10 cellular contexts compared by ENCODE assay signal in the genomic region with DNA sequence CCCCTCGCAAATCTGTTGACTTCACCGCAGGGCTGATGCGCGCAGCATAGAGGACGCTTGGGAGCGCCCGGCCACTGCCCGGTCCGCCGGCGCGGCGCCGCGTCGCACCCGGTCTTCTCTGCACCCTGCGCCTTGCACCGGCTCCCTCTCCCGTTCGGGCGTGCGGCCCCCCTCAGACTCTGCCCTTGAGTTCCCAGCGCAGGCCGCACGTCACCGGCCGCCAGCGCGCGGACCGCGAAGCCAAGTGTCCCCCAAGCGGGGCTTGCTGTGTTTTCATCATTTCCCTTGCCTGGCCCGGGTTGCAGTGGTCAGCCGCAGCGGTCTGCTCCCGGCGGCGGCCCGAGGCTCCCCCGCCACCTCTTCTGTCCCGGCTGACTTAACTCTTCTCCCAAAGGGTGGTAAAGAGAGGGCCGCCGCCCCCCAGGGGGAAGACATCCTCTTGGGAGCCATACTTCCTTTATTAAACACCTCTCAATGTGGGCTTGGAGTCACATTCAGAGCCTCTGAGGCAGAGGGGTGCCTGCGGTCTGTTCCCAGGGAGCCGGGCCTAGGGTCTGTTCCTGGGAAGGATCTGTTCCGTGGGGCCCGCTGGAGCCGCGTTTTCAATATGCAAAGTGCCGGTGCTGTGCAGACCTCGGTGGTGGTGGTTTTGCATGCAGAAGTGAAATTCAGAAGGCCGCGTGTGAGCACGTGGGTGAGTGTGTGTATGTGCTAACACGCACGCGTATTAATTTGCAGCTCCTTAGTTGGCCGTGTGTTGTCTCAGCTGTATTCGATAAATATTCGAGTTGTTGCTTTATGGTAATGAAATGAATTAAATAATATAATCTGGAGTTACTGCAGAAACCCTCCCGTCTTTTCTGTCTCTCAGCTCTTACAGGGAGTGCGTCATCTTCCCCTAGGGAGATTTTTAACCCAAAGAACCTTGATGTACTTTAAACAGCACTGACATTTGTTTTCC. TPM values are rescaled to one million over a fixed set of nuclear protein-coding genes. Genes with fewer than 3 reads are reported as not detected.
DNase-seq lines count a peak whose midpoint lies in the region; ATAC-seq and TF ChIP-seq lines count a peak whose summit lies in the region.
"Had no signal": no experiment of that assay in that cellular context is flagged by ENCODE, and none has a peak within 500 bp of the region (broad histone marks: within the 10 kb centered on the region; RNA-seq: fewer than 3 reads in every experiment).

No MANE protein-coding gene starts in this region.

- H3K9me3 Mint-ChIP-seq in nephron (peaks cover 3% of the 10 kb centered on the region), natural killer cell (no peaks in the 10 kb centered on the region)
- H3K9me3 Mint-ChIP-seq: activated naive CD8-positive, alpha-beta T cell treated with anti-CD3 and anti-CD28 coated beads, Interleukin-2, amount 10 ng/mL, durations not matched to agents 7 days and 5 days had no signal

- TF ChIP-seq CTCF in foreskin keratinocyte (conservative IDR thresholded peaks at IDR 0.05) (no peak), nephron (IDR thresholded peaks at IDR 0.05; ENCODE audit: unreplicated experiment in 3 of 3) (no peak), upper lobe of right lung (IDR thresholded peaks at IDR 0.05) (no peak), natural killer cell (IDR thresholded peaks at IDR 0.05) (no peak)

- intact Hi-C loops in upper lobe of right lung (cut with DNase I) (no loop called here), natural killer cell (cut with micrococcal nuclease) (no loop called here)

- peak overlapping the region; percentile 71 to 82 (median 76) for H3K4me3 Mint-ChIP-seq in nephron
- H3K4me3 Mint-ChIP-seq in natural killer cell = no peak overlapping the region
- H3K4me3 Mint-ChIP-seq: activated naive CD8-positive, alpha-beta T cell treated with anti-CD3 and anti-CD28 coated beads, Interleukin-2, amount 10 ng/mL, durations not matched to agents 7 days and 5 days had no signal

- H3K36me3 ChIP-seq in upper lobe of right lung = no peaks in the 10 kb centered on the region

- peaks cover 69% of the 10 kb centered on the region for H3K4me1 Mint-ChIP-seq in nephron
- H3K4me1 Mint-ChIP-seq in natural killer cell = no peaks in the 10 kb centered on the region
- H3K4me1 Mint-ChIP-seq: activated naive CD8-positive, alpha-beta T cell treated with anti-CD3 and anti-CD28 coated beads, Interleukin-2, amount 10 ng/mL, durations not matched to agents 7 days and 5 days had no signal

- DNase-seq in amniotic epithelial cell (ENCODE audit: low read depth) (peak; percentile 72), foreskin keratinocyte (peak in 1 of 2 donors; percentile 54), upper lobe of right lung (no peak), mesenteric fat pad (ENCODE audit: low spot score) (no peak), natural killer cell (no peak)
- DNase-seq: activated naive CD8-positive, alpha-beta T cell treated with anti-CD3 and anti-CD28 coated beads, Interleukin-2, amount 10 ng/mL, durations not matched to agents 7 days and 5 days; T-helper 1 cell had no signal

- H3K27ac ChIP-seq in foreskin keratinocyte = no peak overlapping the region
- peak overlapping the region; percentile 49 for H3K27ac ChIP-seq in upper lobe of right lung

- H3K27me3 Mint-ChIP-seq in nephron (ENCODE audit: low read depth) = no peaks in the 10 kb centered on the region
- H3K27me3 Mint-ChIP-seq in natural killer cell (ENCODE audit: low read depth in 2 of 2) = peaks cover 12 to 18% of the 10 kb centered on the region in 2 donors
- H3K27me3 Mint-ChIP-seq: activated naive CD8-positive, alpha-beta T cell treated with anti-CD3 and anti-CD28 coated beads, Interleukin-2, amount 10 ng/mL, durations not matched to agents 7 days and 5 days had no signal

- H3K4me1 ChIP-seq in foreskin keratinocyte (no peaks in the 10 kb centered on the region), upper lobe of right lung (no peaks in the 10 kb centered on the region)

- H3K27ac Mint-ChIP-seq in nephron = peak overlapping the region; percentile 98 to 100 (median 98)
- no peak overlapping the region for H3K27ac Mint-ChIP-seq in natural killer cell
- H3K27ac Mint-ChIP-seq: activated naive CD8-positive, alpha-beta T cell treated with anti-CD3 and anti-CD28 coated beads, Interleukin-2, amount 10 ng/mL, durations not matched to agents 7 days and 5 days had no signal

- peaks cover 56% of the 10 kb centered on the region for H3K36me3 Mint-ChIP-seq in nephron (ENCODE audit: low read depth)
- H3K36me3 Mint-ChIP-seq in natural killer cell = no peaks in the 10 kb centered on the region
- H3K36me3 Mint-ChIP-seq: activated naive CD8-positive, alpha-beta T cell treated with anti-CD3 and anti-CD28 coated beads, Interleukin-2, amount 10 ng/mL, durations not matched to agents 7 days and 5 days had no signal

- no peaks in the 10 kb centered on the region for H3K9me3 ChIP-seq in upper lobe of right lung

- peak overlapping the region; percentile 24 for H3K4me3 ChIP-seq in upper lobe of right lung
- H3K4me3 ChIP-seq: GM12878 had no signal

- no peaks in the 10 kb centered on the region for H3K27me3 ChIP-seq in foreskin keratinocyte
- H3K27me3 ChIP-seq in upper lobe of right lung = no peaks in the 10 kb centered on the region

- ATAC-seq in foreskin keratinocyte = peak; percentile 46
- peak; percentile 51 for ATAC-seq in upper lobe of right lung
- no peak for ATAC-seq in HG03045 (IDR thresholded peaks at IDR 0.05; ENCODE audit: unreplicated experiment)
- ATAC-seq in natural killer cell = no peak
- ATAC-seq: GM12878 had no signal

RNA-seq across cellular contexts. Expression of a gene that starts 17.6 kb away (rescaled TPM):
- total RNA-seq in foreskin keratinocyte = 2.8 and 3.3 TPM in 2 replicates
- 1.1 and 1.3 TPM in 2 replicates for polyA plus RNA-seq in foreskin keratinocyte
- 56.7 TPM for total RNA-seq in upper lobe of right lung
- 87.2 TPM for total RNA-seq in mesenteric fat pad
- 1 to 10 TPM in 2 of 3 donors, under 1 TPM in 1; 0.54 to 3.5 (median 1.4) TPM for total RNA-seq in natural killer cell

Comparison
In these comparisons a context has a peak if more than half of its experiments do, and no peak if none do; other contexts are left out.
1. ATAC-seq: peak in foreskin keratinocyte (single experiment) and upper lobe of right lung (single experiment); none in HG03045 (single experiment) and natural killer cell (0 of 3).
2. H3K27ac Mint-ChIP-seq: peak in nephron (3 of 3); none in natural killer cell (0 of 2).
3. RNA of a gene that starts 17.6 kb away (total RNA-seq): 87.2 TPM in mesenteric fat pad (single experiment) and 56.7 TPM in upper lobe of right lung (single experiment); 2.8 to 3.3 TPM in foreskin keratinocyte and 0.54 to 3.5 TPM in natural killer cell; every median in the first group is over 10 times any median in the second.